ENCODE assay signal across 33 cellular contexts in genomic region chr7:1546909-1547776, GRCh38. TPM values are rescaled to one million over a fixed set of nuclear protein-coding genes. Genes with fewer than 3 reads are reported as not detected.
"Had no signal": no experiment of that assay in that cellular context is flagged by ENCODE, and none has a peak within 500 bp of the region (broad histone marks: within the 10 kb centered on the region; RNA-seq: fewer than 3 reads in every experiment).

No MANE protein-coding gene starts in this region.

- H3K36me3 Mint-ChIP-seq: activated naive CD8-positive, alpha-beta T cell treated with anti-CD3 and anti-CD28 coated beads for 36 hours; naive B cell had no signal

- FAIRE-seq: colon, endometrium, islet of Langerhans had no signal

- H3K4me1 ChIP-seq: adrenal gland, prostate gland had no signal

- H3K36me3 ChIP-seq: ovary, prostate gland had no signal

- H3K4me3 ChIP-seq: adrenal gland, body of pancreas, esophagus squamous epithelium, ovary, prostate gland, testis had no signal

- H3K9me3 Mint-ChIP-seq: activated naive CD4-positive, alpha-beta T cell treated with anti-CD3 and anti-CD28 coated beads for 36 hours; activated naive CD8-positive, alpha-beta T cell treated with anti-CD3 and anti-CD28 coated beads for 36 hours; activated T-helper 1 cell treated with anti-CD3 and anti-CD28 coated beads, Interleukin-12 subunit alpha, Interleukin-12 subunit beta, Interleukin-2, Interleukin-4 antibody, amounts not matched to agents 30 ng/mL and 10 ng/mL and 1 ng/mL, durations not matched to agents 14 hours and 24 hours and 36 hours; mesothelial cell of epicardium; naive B cell; nephron progenitor cell had no signal

- H3K27ac ChIP-seq: adrenal gland, epithelial cell of prostate, esophagus squamous epithelium, ovary, prostate gland, testis, WERI-Rb-1 had no signal

- H3K27me3 ChIP-seq: adrenal gland, body of pancreas, esophagus squamous epithelium, ovary, testis had no signal

- DNase-seq: activated CD4-positive, alpha-beta T cell treated with anti-CD3 and anti-CD28 coated beads for 48 hours; activated CD4-positive, alpha-beta T cell treated with anti-CD3 and anti-CD28 coated beads, Interleukin-2, amount 50 U/mL, for 48 hours; activated CD8-positive, alpha-beta memory T cell treated with anti-CD3 and anti-CD28 coated beads for 24 hours; activated effector memory CD4-positive, alpha-beta T cell treated with anti-CD3 and anti-CD28 coated beads, Interleukin-2, amount 50 U/mL, for 16 hours; activated naive CD4-positive, alpha-beta T cell treated with anti-CD3 and anti-CD28 coated beads for 36 hours; activated naive CD8-positive, alpha-beta T cell treated with anti-CD3 and anti-CD28 coated beads for 36 hours; aorta; effector CD8-positive, alpha-beta T cell; esophagus squamous epithelium; foreskin melanocyte; left cardiac atrium; mammary epithelial cell; naive B cell; nephron progenitor cell; ovary; stimulated activated CD4-positive, alpha-beta T cell treated with anti-CD3 and anti-CD28 coated beads, Interleukin-15, amount 100 ng/mL, for 24 hours; stimulated activated CD4-positive, alpha-beta T cell treated with anti-CD3 and anti-CD28 coated beads, Interleukin-2, amount 100 ng/mL, for 24 hours; stimulated activated naive CD4-positive, alpha-beta T cell treated with Interleukin-2 at 50 U/mL for 16 hours; T1000; testis; trophoblast cell; WERI-Rb-1 had no signal

- H3K27me3 Mint-ChIP-seq: activated naive CD8-positive, alpha-beta T cell treated with anti-CD3 and anti-CD28 coated beads for 36 hours; naive B cell; T-helper 17 cell had no signal

- H3K4me1 Mint-ChIP-seq: activated naive CD8-positive, alpha-beta T cell treated with anti-CD3 and anti-CD28 coated beads for 36 hours; mesothelial cell of epicardium had no signal

- ATAC-seq: activated CD4-positive, CD25-positive, alpha-beta regulatory T cell treated with anti-CD3 and anti-CD28 coated beads, Interleukin-2, amount 50 U/mL, for 24 hours; left cardiac atrium; T-helper 17 cell had no signal

- H3K4me3 Mint-ChIP-seq: activated naive CD4-positive, alpha-beta T cell treated with anti-CD3 and anti-CD28 coated beads for 36 hours; activated naive CD8-positive, alpha-beta T cell treated with anti-CD3 and anti-CD28 coated beads for 36 hours; activated T-helper 1 cell treated with anti-CD3 and anti-CD28 coated beads, Interleukin-12 subunit alpha, Interleukin-12 subunit beta, Interleukin-2, Interleukin-4 antibody, amounts not matched to agents 30 ng/mL and 10 ng/mL and 1 ng/mL, durations not matched to agents 14 hours and 24 hours and 36 hours; mesothelial cell of epicardium; nephron progenitor cell had no signal

- H3K27ac Mint-ChIP-seq: activated naive CD4-positive, alpha-beta T cell treated with anti-CD3 and anti-CD28 coated beads for 36 hours; activated naive CD8-positive, alpha-beta T cell treated with anti-CD3 and anti-CD28 coated beads for 36 hours; activated T-helper 1 cell treated with anti-CD3 and anti-CD28 coated beads, Interleukin-12 subunit alpha, Interleukin-12 subunit beta, Interleukin-2, Interleukin-4 antibody, amounts not matched to agents 30 ng/mL and 10 ng/mL and 1 ng/mL, durations not matched to agents 14 hours and 24 hours and 36 hours; mesothelial cell of epicardium; nephron progenitor cell; T-helper 17 cell had no signal

- H3K9me3 ChIP-seq: adrenal gland, body of pancreas, esophagus squamous epithelium, ovary, prostate gland, testis had no signal

RNA-seq across cellular contexts. Expression of gene TMEM184A, which starts 8.9 kb away (rescaled TPM):
- total RNA-seq: T-helper 17 cell had no signal
